ENCODE assay signal across 35 cellular contexts in genomic region chr15:101772921-101773320, GRCh38. TPM values are rescaled to one million over a fixed set of nuclear protein-coding genes. Genes with fewer than 3 reads are reported as not detected.
"Had no signal": no experiment of that assay in that cellular context is flagged by ENCODE, and none has a peak within 500 bp of the region (broad histone marks: within the 10 kb centered on the region; RNA-seq: fewer than 3 reads in every experiment).

No MANE protein-coding gene starts in this region.

- H3K36me3 ChIP-seq: neutrophil, ovary, thoracic aorta, thyroid gland, vagina had no signal

- H3K9me3 Mint-ChIP-seq: naive thymus-derived CD8-positive, alpha-beta T cell; natural killer cell treated with Interleukin-12 subunit alpha and Interleukin-12 subunit beta and Interleukin-15 and Interleukin-18, amount 100 ng/mL, for 72 hours; nephron progenitor cell; neural crest cell; stimulated activated naive B cell treated with anti-CD40 and anti-IgM and Interleukin-4, amounts not matched to agents 10 μg/mL and 1 μg/mL and 100 μg/mL, for 72 hours; stimulated activated naive CD8-positive, alpha-beta T cell treated with anti-CD3 and anti-CD28 coated beads, Interleukin-15, Interleukin-2, amounts not matched to agents 100 ng/mL and 50 ng/mL, for 24 hours had no signal

- H3K4me1 Mint-ChIP-seq: nephron progenitor cell; neural crest cell; stimulated activated naive B cell treated with anti-CD40 and anti-IgM and Interleukin-4, amounts not matched to agents 10 μg/mL and 1 μg/mL and 100 μg/mL, for 72 hours had no signal

- H3K36me3 Mint-ChIP-seq: natural killer cell treated with Interleukin-12 subunit alpha and Interleukin-12 subunit beta and Interleukin-15 and Interleukin-18, amount 100 ng/mL, for 72 hours had no signal

- H3K4me1 ChIP-seq: parathyroid adenoma, psoas muscle, spleen, stomach, thyroid gland, tibial nerve, upper lobe of left lung, vagina had no signal

- H3K27me3 ChIP-seq: neutrophil, ovary, spleen, stomach, thyroid gland, tibial nerve, upper lobe of left lung, vagina had no signal

- H3K4me3 ChIP-seq: ovary, psoas muscle, skin epidermis, smooth muscle cell, spleen, stomach, thoracic aorta, thyroid gland, tibial nerve, upper lobe of left lung, vagina had no signal

- H3K27ac ChIP-seq: neutrophil, ovary, parathyroid adenoma, psoas muscle, skin epidermis, spleen, stomach, thoracic aorta, thyroid gland, tibial nerve, upper lobe of left lung, vagina had no signal

- H3K27me3 Mint-ChIP-seq: naive thymus-derived CD8-positive, alpha-beta T cell; natural killer cell treated with Interleukin-12 subunit alpha and Interleukin-12 subunit beta and Interleukin-15 and Interleukin-18, amount 100 ng/mL, for 72 hours; stimulated activated naive B cell treated with anti-CD40 and anti-IgM and Interleukin-4, amounts not matched to agents 10 μg/mL and 1 μg/mL and 100 μg/mL, for 72 hours; stimulated activated naive CD8-positive, alpha-beta T cell treated with anti-CD3 and anti-CD28 coated beads, Interleukin-15, Interleukin-2, amounts not matched to agents 100 ng/mL and 50 ng/mL, for 24 hours had no signal

- ATAC-seq: naive thymus-derived CD8-positive, alpha-beta T cell; natural killer cell treated with Interleukin-12 subunit alpha and Interleukin-12 subunit beta and Interleukin-15 and Interleukin-18, amount 100 ng/mL, for 72 hours; psoas muscle; right cardiac atrium; sciatic nerve; stimulated activated naive B cell treated with anti-CD40 and anti-IgM and Interleukin-4, amounts not matched to agents 10 μg/mL and 1 μg/mL and 100 μg/mL, for 72 hours had no signal

- H3K4me3 Mint-ChIP-seq: naive thymus-derived CD8-positive, alpha-beta T cell; natural killer cell treated with Interleukin-12 subunit alpha and Interleukin-12 subunit beta and Interleukin-15 and Interleukin-18, amount 100 ng/mL, for 72 hours; nephron progenitor cell; neural crest cell; stimulated activated naive B cell treated with anti-CD40 and anti-IgM and Interleukin-4, amounts not matched to agents 10 μg/mL and 1 μg/mL and 100 μg/mL, for 72 hours; stimulated activated naive CD8-positive, alpha-beta T cell treated with anti-CD3 and anti-CD28 coated beads, Interleukin-15, Interleukin-2, amounts not matched to agents 100 ng/mL and 50 ng/mL, for 24 hours had no signal

- H3K27ac Mint-ChIP-seq: natural killer cell treated with Interleukin-12 subunit alpha and Interleukin-12 subunit beta and Interleukin-15 and Interleukin-18, amount 100 ng/mL, for 72 hours; nephron progenitor cell; progenitor cell of endocrine pancreas; stimulated activated naive B cell treated with anti-CD40 and anti-IgM and Interleukin-4, amounts not matched to agents 10 μg/mL and 1 μg/mL and 100 μg/mL, for 72 hours; stimulated activated naive CD8-positive, alpha-beta T cell treated with anti-CD3 and anti-CD28 coated beads, Interleukin-15, Interleukin-2, amounts not matched to agents 100 ng/mL and 50 ng/mL, for 24 hours had no signal

- DNase-seq: naive thymus-derived CD8-positive, alpha-beta T cell; nephron progenitor cell; nucleus accumbens; psoas muscle; right cardiac atrium; spleen; stimulated activated CD4-positive, alpha-beta T cell treated with anti-CD3 and anti-CD28 coated beads, Interleukin-12 subunit alpha, Interleukin-12 subunit beta, amount 100 ng/mL, for 4 hours; stimulated activated CD4-positive, alpha-beta T cell treated with anti-CD3 and anti-CD28 coated beads, Interleukin-1b, Interleukin-23, amount 100 ng/mL, for 48 hours; stimulated activated CD4-positive, alpha-beta T cell treated with anti-CD3 and anti-CD28 coated beads, Interleukin-4, amount 100 ng/mL, for 1 hour; stimulated activated CD4-positive, alpha-beta T cell treated with anti-CD3 and anti-CD28 coated beads, Interleukin-4, amount 100 ng/mL, for 4 hours; stimulated activated CD8-positive, alpha-beta memory T cell treated with anti-CD3 and anti-CD28 coated beads, Interleukin-4, amount 100 ng/mL, for 48 hours; stimulated activated naive B cell treated with anti-CD40 and anti-IgM and Interleukin-4, amounts not matched to agents 10 μg/mL and 1 μg/mL and 100 μg/mL, for 72 hours; stimulated activated naive CD4-positive, alpha-beta T cell treated with Interleukin-2 at 50 U/mL for 16 hours; stomach; thyroid gland; trophoblast cell had no signal

- H3K9me3 ChIP-seq: neutrophil, ovary, psoas muscle, spleen, stomach, thoracic aorta, thyroid gland, tibial nerve, upper lobe of left lung, vagina had no signal

RNA-seq across cellular contexts. Expression of gene OR4F6, which starts 30.4 kb away (rescaled TPM):
- total RNA-seq: natural killer cell treated with Interleukin-12 subunit alpha and Interleukin-12 subunit beta and Interleukin-15 and Interleukin-18, amount 100 ng/mL, for 72 hours; neural crest cell; omental fat pad; ovary; progenitor cell of endocrine pancreas; psoas muscle; renal cortical epithelial cell; right cardiac atrium; sciatic nerve; smooth muscle cell; spleen; stomach; subcutaneous adipose tissue; temporal lobe; thoracic aorta; thyroid gland; tibial nerve; upper lobe of left lung; ureter; vagina had no signal

RNA-seq across cellular contexts. Expression of gene OR4F15, which starts 39.1 kb away (rescaled TPM):
- total RNA-seq: naive thymus-derived CD8-positive, alpha-beta T cell; natural killer cell treated with Interleukin-12 subunit alpha and Interleukin-12 subunit beta and Interleukin-15 and Interleukin-18, amount 100 ng/mL, for 72 hours; neural crest cell; omental fat pad; ovary; progenitor cell of endocrine pancreas; psoas muscle; right cardiac atrium; sciatic nerve; smooth muscle cell; spleen; stomach; subcutaneous adipose tissue; temporal lobe; thoracic aorta; thyroid gland; tibial nerve; upper lobe of left lung; ureter; vagina had no signal
